ENCODE assay signal across 3 cellular contexts in the genomic region with DNA sequence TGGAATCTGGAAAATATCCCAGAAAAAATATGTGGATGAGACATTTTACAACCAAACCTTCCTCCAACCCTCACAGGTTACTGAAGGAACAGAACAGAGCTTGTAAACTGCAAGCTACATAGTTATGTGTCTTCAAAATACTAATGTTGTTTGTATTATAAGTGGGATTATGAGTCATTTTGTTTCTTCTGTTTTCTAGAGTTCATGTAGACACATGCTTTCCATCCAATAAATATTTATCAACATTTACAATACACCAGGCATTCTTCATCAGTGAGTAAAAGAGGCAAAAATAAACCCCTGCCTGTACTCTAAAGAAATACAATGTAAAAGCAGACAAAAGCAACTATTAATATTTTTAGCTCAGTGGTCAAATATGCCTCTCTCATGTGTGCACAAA.
TF ChIP-seq lines count a peak whose summit lies in the region.

No MANE protein-coding gene starts in this region.

TF ChIP-seq in SK-N-SH treated with all-trans-retinoic acid at 6 μM for 48 hours, 23 proteins besides CTCF, POLR2A, EP300 and RAD21 (continues in another document):
- no peak for TF ChIP-seq RARB (CRISPR knock-in tag; IDR thresholded peaks at IDR 0.05)
- no peak for TF ChIP-seq SNAI2 (CRISPR knock-in tag; IDR thresholded peaks at IDR 0.05)
- no peak for TF ChIP-seq ZNF8 (CRISPR knock-in tag; IDR thresholded peaks at IDR 0.05)
- TF ChIP-seq, protein P1, sequence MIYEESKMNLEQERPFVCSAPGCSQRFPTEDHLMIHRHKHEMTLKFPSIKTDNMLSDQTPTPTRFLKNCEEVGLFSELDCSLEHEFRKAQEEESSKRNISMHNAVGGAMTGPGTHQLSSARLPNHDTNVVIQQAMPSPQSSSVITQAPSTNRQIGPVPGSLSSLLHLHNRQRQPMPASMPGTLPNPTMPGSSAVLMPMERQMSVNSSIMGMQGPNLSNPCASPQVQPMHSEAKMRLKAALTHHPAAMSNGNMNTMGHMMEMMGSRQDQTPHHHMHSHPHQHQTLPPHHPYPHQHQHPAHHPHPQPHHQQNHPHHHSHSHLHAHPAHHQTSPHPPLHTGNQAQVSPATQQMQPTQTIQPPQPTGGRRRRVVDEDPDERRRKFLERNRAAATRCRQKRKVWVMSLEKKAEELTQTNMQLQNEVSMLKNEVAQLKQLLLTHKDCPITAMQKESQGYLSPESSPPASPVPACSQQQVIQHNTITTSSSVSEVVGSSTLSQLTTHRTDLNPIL (CRISPR knock-in tag; IDR thresholded peaks at IDR 0.05; ENCODE audit: low read depth), result no peak
- no peak for TF ChIP-seq PPARA (CRISPR knock-in tag; IDR thresholded peaks at IDR 0.05; ENCODE audit: borderline replicate concordance)
- no peak for TF ChIP-seq ZFP30 (CRISPR knock-in tag; IDR thresholded peaks at IDR 0.05)
- TF ChIP-seq POU6F1 (CRISPR knock-in tag; IDR thresholded peaks at IDR 0.05; ENCODE audit: borderline replicate concordance, low read depth), result no peak
- TF ChIP-seq, protein P2, sequence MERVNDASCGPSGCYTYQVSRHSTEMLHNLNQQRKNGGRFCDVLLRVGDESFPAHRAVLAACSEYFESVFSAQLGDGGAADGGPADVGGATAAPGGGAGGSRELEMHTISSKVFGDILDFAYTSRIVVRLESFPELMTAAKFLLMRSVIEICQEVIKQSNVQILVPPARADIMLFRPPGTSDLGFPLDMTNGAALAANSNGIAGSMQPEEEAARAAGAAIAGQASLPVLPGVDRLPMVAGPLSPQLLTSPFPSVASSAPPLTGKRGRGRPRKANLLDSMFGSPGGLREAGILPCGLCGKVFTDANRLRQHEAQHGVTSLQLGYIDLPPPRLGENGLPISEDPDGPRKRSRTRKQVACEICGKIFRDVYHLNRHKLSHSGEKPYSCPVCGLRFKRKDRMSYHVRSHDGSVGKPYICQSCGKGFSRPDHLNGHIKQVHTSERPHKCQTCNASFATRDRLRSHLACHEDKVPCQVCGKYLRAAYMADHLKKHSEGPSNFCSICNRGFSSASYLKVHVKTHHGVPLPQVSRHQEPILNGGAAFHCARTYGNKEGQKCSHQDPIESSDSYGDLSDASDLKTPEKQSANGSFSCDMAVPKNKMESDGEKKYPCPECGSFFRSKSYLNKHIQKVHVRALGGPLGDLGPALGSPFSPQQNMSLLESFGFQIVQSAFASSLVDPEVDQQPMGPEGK (CRISPR knock-in tag; IDR thresholded peaks at IDR 0.05; ENCODE audit: borderline replicate concordance), result no peak
- no peak for TF ChIP-seq ESRRG (CRISPR knock-in tag; IDR thresholded peaks at IDR 0.05)
- no peak for TF ChIP-seq TOX (CRISPR knock-in tag; IDR thresholded peaks at IDR 0.05; ENCODE audit: borderline replicate concordance)
- TF ChIP-seq OSR1 (CRISPR knock-in tag; IDR thresholded peaks at IDR 0.05), result no peak
- no peak for TF ChIP-seq TCF4 (CRISPR knock-in tag; IDR thresholded peaks at IDR 0.05; ENCODE audit: borderline replicate concordance)
- TF ChIP-seq ISL1 (CRISPR knock-in tag; IDR thresholded peaks at IDR 0.05), result no peak
- no peak for TF ChIP-seq GLIS3 (CRISPR knock-in tag; IDR thresholded peaks at IDR 0.05)
- no peak for TF ChIP-seq ZFP3 (CRISPR knock-in tag; IDR thresholded peaks at IDR 0.05)

TF ChIP-seq in SK-N-SH, 30 proteins besides CTCF, POLR2A, EP300 and RAD21:
- no peak for TF ChIP-seq RXRA (IDR thresholded peaks at IDR 0.05; ENCODE audit: borderline replicate concordance, low read depth)
- no peak for TF ChIP-seq TAF1 (IDR thresholded peaks at IDR 0.05; ENCODE audit: borderline replicate concordance, low read depth, low read length)
- TF ChIP-seq EZH2phosphoT487 (IDR thresholded peaks at IDR 0.05; ENCODE audit: borderline replicate concordance, low read depth), result no peak
- no peak for TF ChIP-seq RFX5 (IDR thresholded peaks at IDR 0.05; ENCODE audit: low read length)
- no peak for TF ChIP-seq SIN3A (IDR thresholded peaks at IDR 0.05; ENCODE audit: borderline replicate concordance, low read depth, low read length)
- no peak for TF ChIP-seq JUND (IDR thresholded peaks at IDR 0.05)
- TF ChIP-seq, protein P3, sequence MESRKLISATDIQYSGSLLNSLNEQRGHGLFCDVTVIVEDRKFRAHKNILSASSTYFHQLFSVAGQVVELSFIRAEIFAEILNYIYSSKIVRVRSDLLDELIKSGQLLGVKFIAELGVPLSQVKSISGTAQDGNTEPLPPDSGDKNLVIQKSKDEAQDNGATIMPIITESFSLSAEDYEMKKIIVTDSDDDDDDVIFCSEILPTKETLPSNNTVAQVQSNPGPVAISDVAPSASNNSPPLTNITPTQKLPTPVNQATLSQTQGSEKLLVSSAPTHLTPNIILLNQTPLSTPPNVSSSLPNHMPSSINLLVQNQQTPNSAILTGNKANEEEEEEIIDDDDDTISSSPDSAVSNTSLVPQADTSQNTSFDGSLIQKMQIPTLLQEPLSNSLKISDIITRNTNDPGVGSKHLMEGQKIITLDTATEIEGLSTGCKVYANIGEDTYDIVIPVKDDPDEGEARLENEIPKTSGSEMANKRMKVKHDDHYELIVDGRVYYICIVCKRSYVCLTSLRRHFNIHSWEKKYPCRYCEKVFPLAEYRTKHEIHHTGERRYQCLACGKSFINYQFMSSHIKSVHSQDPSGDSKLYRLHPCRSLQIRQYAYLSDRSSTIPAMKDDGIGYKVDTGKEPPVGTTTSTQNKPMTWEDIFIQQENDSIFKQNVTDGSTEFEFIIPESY (IDR thresholded peaks at IDR 0.05; ENCODE audit: borderline replicate concordance, low read depth), result no peak

TF ChIP-seq in IMR-90, 13 proteins besides CTCF, POLR2A, EP300 and RAD21 (continued from another document):
- TF ChIP-seq CHD1 (IDR thresholded peaks at IDR 0.05; ENCODE audit: low read depth, low read length) (no peak), MXI1 (IDR thresholded peaks at IDR 0.05; ENCODE audit: borderline replicate concordance, low read depth, low read length) (no peak), NFE2L2 (IDR thresholded peaks at IDR 0.05; ENCODE audit: low read depth, low read length) (no peak), FOS (IDR thresholded peaks at IDR 0.05; ENCODE audit: low read depth, low read length) (peak; percentile 70; the same call in 1 of the 2 replicates)
